Comparison of ENCODE assay signal across 12 cellular contexts in genomic region chr7:55474944-55475911, GRCh38.
DNase-seq lines count a peak whose midpoint lies in the region; ATAC-seq and TF ChIP-seq lines count a peak whose summit lies in the region.
"Had no signal": no experiment of that assay in that cellular context is flagged by ENCODE, and none has a peak within 500 bp of the region (broad histone marks: within the 10 kb centered on the region; RNA-seq: fewer than 3 reads in every experiment).

No MANE protein-coding gene starts in this region.

- H3K27ac Mint-ChIP-seq in HFFc6 (peak overlapping the region; percentile 25; the same call in 1 of the 2 replicates), endothelial cell (ENCODE audit: unreplicated experiment) (peak overlapping the region; percentile 13)
- peak overlapping the region; percentile 71 for H3K27ac Mint-ChIP-seq in activated CD8-positive, alpha-beta T cell treated with anti-CD3 and anti-CD28 coated beads, Interleukin-2, amount 10 ng/mL, durations not matched to agents 7 days and 5 days
- H3K27ac Mint-ChIP-seq in stimulated activated memory B cell treated with anti-CD40 and anti-IgM and Interleukin-4, amounts not matched to agents 10 μg/mL and 1 μg/mL and 100 μg/mL, for 72 hours = peak overlapping the region; percentile 36

- H3K36me3 Mint-ChIP-seq in HFFc6 (ENCODE audit: low read depth) (peaks cover 18% of the 10 kb centered on the region), endothelial cell (ENCODE audit: low read depth, unreplicated experiment) (peaks cover 18% of the 10 kb centered on the region)
- H3K36me3 Mint-ChIP-seq in activated CD8-positive, alpha-beta T cell treated with anti-CD3 and anti-CD28 coated beads, Interleukin-2, amount 10 ng/mL, durations not matched to agents 7 days and 5 days (ENCODE audit: low read depth) = peaks cover 19% of the 10 kb centered on the region
- H3K36me3 Mint-ChIP-seq in stimulated activated memory B cell treated with anti-CD40 and anti-IgM and Interleukin-4, amounts not matched to agents 10 μg/mL and 1 μg/mL and 100 μg/mL, for 72 hours = peaks cover 66% of the 10 kb centered on the region

- peak; percentile 78 for ATAC-seq in activated CD8-positive, alpha-beta T cell treated with anti-CD3 and anti-CD28 coated beads, Interleukin-2, amount 10 ng/mL, durations not matched to agents 7 days and 5 days
- ATAC-seq in stimulated activated memory B cell treated with anti-CD40 and anti-IgM and Interleukin-4, amounts not matched to agents 10 μg/mL and 1 μg/mL and 100 μg/mL, for 72 hours = no peak
- no peak for ATAC-seq in HG02885 (IDR thresholded peaks at IDR 0.05; ENCODE audit: poor library complexity, unreplicated experiment)
- ATAC-seq: foreskin keratinocyte had no signal

- H3K4me1 Mint-ChIP-seq in HFFc6 (ENCODE audit: low read depth) (peaks cover 59% of the 10 kb centered on the region), endothelial cell (ENCODE audit: unreplicated experiment) (peaks cover 5% of the 10 kb centered on the region)
- H3K4me1 Mint-ChIP-seq in activated CD8-positive, alpha-beta T cell treated with anti-CD3 and anti-CD28 coated beads, Interleukin-2, amount 10 ng/mL, durations not matched to agents 7 days and 5 days (ENCODE audit: low read depth) = peaks cover 49% of the 10 kb centered on the region
- peaks cover 66% of the 10 kb centered on the region for H3K4me1 Mint-ChIP-seq in stimulated activated memory B cell treated with anti-CD40 and anti-IgM and Interleukin-4, amounts not matched to agents 10 μg/mL and 1 μg/mL and 100 μg/mL, for 72 hours

- DNase-seq in HFFc6 (no peak), endothelial cell (ENCODE audit: low spot score) (no peak), NCI-H446 treated with DMSO at 0.1 percent for 48 hours (lab: John Stamatoyannopoulos, UW) (no peak), GM13977 (ENCODE audit: low spot score) (no peak)
- DNase-seq in activated CD8-positive, alpha-beta T cell treated with anti-CD3 and anti-CD28 coated beads, Interleukin-2, amount 10 ng/mL, durations not matched to agents 7 days and 5 days = peak; percentile 59
- DNase-seq: foreskin keratinocyte; Karpas-422; NCI-H187; NCI-H82; stimulated activated CD4-positive, alpha-beta T cell treated with anti-CD3 and anti-CD28 coated beads, Interleukin-4, amount 100 ng/mL, for 1 hour had no signal

- TF ChIP-seq CTCF in HFFc6 (IDR thresholded peaks at IDR 0.05) (no peak), endothelial cell (IDR thresholded peaks at IDR 0.05; ENCODE audit: unreplicated experiment) (no peak), GM13977 (IDR thresholded peaks at IDR 0.05; ENCODE audit: extremely low read depth, insufficient read depth, missing control alignments) (no peak)

- H3K4me3 Mint-ChIP-seq in HFFc6 = peak overlapping the region; percentile 4; the same call in 1 of the 2 replicates
- peak overlapping the region; percentile 27 for H3K4me3 Mint-ChIP-seq in activated CD8-positive, alpha-beta T cell treated with anti-CD3 and anti-CD28 coated beads, Interleukin-2, amount 10 ng/mL, durations not matched to agents 7 days and 5 days
- peak overlapping the region; percentile 3 for H3K4me3 Mint-ChIP-seq in endothelial cell (ENCODE audit: unreplicated experiment)
- peak overlapping the region; percentile 3 for H3K4me3 Mint-ChIP-seq in stimulated activated memory B cell treated with anti-CD40 and anti-IgM and Interleukin-4, amounts not matched to agents 10 μg/mL and 1 μg/mL and 100 μg/mL, for 72 hours

- in situ Hi-C loops in GM13977 (cut with MboI; ENCODE audit: low pct_unique_long_range_greater_than_20kb, low sequenced_read_pairs, unreplicated experiment) = no loop called here

- CTCF ChIA-PET in activated CD8-positive, alpha-beta T cell treated with anti-CD3 and anti-CD28 coated beads, Interleukin-2, amount 10 ng/mL, durations not matched to agents 7 days and 5 days (lab: Charles Lee) = no interaction called here

- POLR2A ChIA-PET in activated CD8-positive, alpha-beta T cell treated with anti-CD3 and anti-CD28 coated beads, Interleukin-2, amount 10 ng/mL, durations not matched to agents 7 days and 5 days (lab: Charles Lee) = interaction anchor here (1.0 kb wide), 1 partner anchor 97 kb away, joined by 3 read pairs; the partner anchor contains the start of gene VOPP1

- H3K27me3 Mint-ChIP-seq in HFFc6 (ENCODE audit: insufficient read depth) (peaks cover 2% of the 10 kb centered on the region), endothelial cell (ENCODE audit: unreplicated experiment) (peaks cover 4% of the 10 kb centered on the region)
- no peaks in the 10 kb centered on the region for H3K27me3 Mint-ChIP-seq in activated CD8-positive, alpha-beta T cell treated with anti-CD3 and anti-CD28 coated beads, Interleukin-2, amount 10 ng/mL, durations not matched to agents 7 days and 5 days (ENCODE audit: low read depth)
- no peaks in the 10 kb centered on the region for H3K27me3 Mint-ChIP-seq in stimulated activated memory B cell treated with anti-CD40 and anti-IgM and Interleukin-4, amounts not matched to agents 10 μg/mL and 1 μg/mL and 100 μg/mL, for 72 hours

- H3K9me3 Mint-ChIP-seq in HFFc6 (no peaks in the 10 kb centered on the region), endothelial cell (ENCODE audit: unreplicated experiment) (no peaks in the 10 kb centered on the region)
- H3K9me3 Mint-ChIP-seq in activated CD8-positive, alpha-beta T cell treated with anti-CD3 and anti-CD28 coated beads, Interleukin-2, amount 10 ng/mL, durations not matched to agents 7 days and 5 days (ENCODE audit: insufficient read depth) = no peaks in the 10 kb centered on the region
- no peaks in the 10 kb centered on the region for H3K9me3 Mint-ChIP-seq in stimulated activated memory B cell treated with anti-CD40 and anti-IgM and Interleukin-4, amounts not matched to agents 10 μg/mL and 1 μg/mL and 100 μg/mL, for 72 hours

Comparison
In these comparisons a context has a peak if more than half of its experiments do, and no peak if none do; other contexts are left out.
1. H3K27ac Mint-ChIP-seq: peak in every context shown above with its lines; median percentile 71 in activated CD8-positive, alpha-beta T cell treated with anti-CD3 and anti-CD28 coated beads, Interleukin-2, amount 10 ng/mL, durations not matched to agents 7 days and 5 days; 36 in stimulated activated memory B cell treated with anti-CD40 and anti-IgM and Interleukin-4, amounts not matched to agents 10 μg/mL and 1 μg/mL and 100 μg/mL, for 72 hours; 25 in HFFc6; 13 in endothelial cell.